Comparison of ENCODE assay signal across 16 cellular contexts in genomic region chr10:62749104-62749683, GRCh38. TPM values are rescaled to one million over a fixed set of nuclear protein-coding genes. Genes with fewer than 3 reads are reported as not detected.
DNase-seq lines count a peak whose midpoint lies in the region; ATAC-seq lines count a peak whose summit lies in the region.
"Had no signal": no experiment of that assay in that cellular context is flagged by ENCODE, and none has a peak within 500 bp of the region (broad histone marks: within the 10 kb centered on the region; RNA-seq: fewer than 3 reads in every experiment).

No MANE protein-coding gene starts in this region.

- CTCF ChIA-PET in activated naive CD4-positive, alpha-beta T cell treated with anti-CD3 and anti-CD28 coated beads for 36 hours (lab: Charles Lee) = interaction anchor here (0.9 to 2.4 kb wide), 13 partner anchors 10 to 156 kb away, joined by 3 to 18 read pairs (median 4); partner anchors contain the start of genes ADO and EGR2
- CTCF ChIA-PET in activated naive CD4-positive, alpha-beta T cell treated with anti-CD3 and anti-CD28 coated beads, Interleukin-2, amount 10 ng/mL, durations not matched to agents 7 days and 5 days (lab: Charles Lee) = interaction anchor here (1.4 kb wide), 1 partner anchor 17 kb away, joined by 3 read pairs; no protein-coding TSS in a partner anchor

- no peak overlapping the region for H3K4me3 Mint-ChIP-seq in activated naive CD4-positive, alpha-beta T cell treated with anti-CD3 and anti-CD28 coated beads for 36 hours
- H3K4me3 Mint-ChIP-seq in activated naive CD4-positive, alpha-beta T cell treated with anti-CD3 and anti-CD28 coated beads, Interleukin-2, amount 10 ng/mL, durations not matched to agents 7 days and 5 days = no peak overlapping the region
- peak overlapping the region; percentile 71 for H3K4me3 Mint-ChIP-seq in activated T-helper 17 cell treated with anti-CD3 and anti-CD28 coated beads, Interleukin-2, amount 50 U/mL, for 72 hours
- H3K4me3 Mint-ChIP-seq: activated CD4-positive, alpha-beta T cell treated with anti-CD3 and anti-CD28 coated beads, Interleukin-2, amount 10 ng/mL, durations not matched to agents 7 days and 5 days had no signal

- H3K27ac Mint-ChIP-seq in activated naive CD4-positive, alpha-beta T cell treated with anti-CD3 and anti-CD28 coated beads for 36 hours = peak overlapping the region; percentile 82
- H3K27ac Mint-ChIP-seq in activated naive CD4-positive, alpha-beta T cell treated with anti-CD3 and anti-CD28 coated beads, Interleukin-2, amount 10 ng/mL, durations not matched to agents 7 days and 5 days = no peak overlapping the region
- peak overlapping the region; percentile 85 for H3K27ac Mint-ChIP-seq in activated T-helper 17 cell treated with anti-CD3 and anti-CD28 coated beads, Interleukin-2, amount 50 U/mL, for 72 hours
- H3K27ac Mint-ChIP-seq: activated CD4-positive, alpha-beta T cell treated with anti-CD3 and anti-CD28 coated beads, Interleukin-2, amount 10 ng/mL, durations not matched to agents 7 days and 5 days had no signal

- intact Hi-C loops in activated naive CD4-positive, alpha-beta T cell treated with anti-CD3 and anti-CD28 coated beads for 36 hours (cut with micrococcal nuclease) = loop anchor here (1.0 kb wide), 5 partner anchors 16 to 112 kb away; partner anchors contain the start of gene EGR2
- intact Hi-C loops in sciatic nerve (cut with DNase I) = no loop called here

- no peaks in the 10 kb centered on the region for H3K9me3 Mint-ChIP-seq in activated naive CD4-positive, alpha-beta T cell treated with anti-CD3 and anti-CD28 coated beads for 36 hours
- no peaks in the 10 kb centered on the region for H3K9me3 Mint-ChIP-seq in activated naive CD4-positive, alpha-beta T cell treated with anti-CD3 and anti-CD28 coated beads, Interleukin-2, amount 10 ng/mL, durations not matched to agents 7 days and 5 days
- H3K9me3 Mint-ChIP-seq in activated T-helper 17 cell treated with anti-CD3 and anti-CD28 coated beads, Interleukin-2, amount 50 U/mL, for 72 hours = no peaks in the 10 kb centered on the region

- DNase-seq in activated naive CD4-positive, alpha-beta T cell treated with anti-CD3 and anti-CD28 coated beads for 36 hours = peak; percentile 17
- no peak for DNase-seq in activated naive CD4-positive, alpha-beta T cell treated with anti-CD3 and anti-CD28 coated beads, Interleukin-2, amount 10 ng/mL, durations not matched to agents 7 days and 5 days
- DNase-seq in stimulated activated naive CD8-positive, alpha-beta T cell treated with anti-CD3 and anti-CD28 coated beads, Interleukin-15, Interleukin-2, amounts not matched to agents 100 U/mL and 50 U/mL, for 24 hours = no peak
- DNase-seq in T1000 (lab: John Stamatoyannopoulos, UW) (no peak), sciatic nerve (ENCODE audit: low spot score) (no peak)
- DNase-seq: activated CD4-positive, alpha-beta T cell treated with anti-CD3 and anti-CD28 coated beads, Interleukin-2, amount 10 ng/mL, durations not matched to agents 7 days and 5 days; DMS79; heart left ventricle; left ventricle myocardium inferior; NCI-H1092 treated with DMSO at 0.1 percent for 48 hours; NCI-H2029; upper lobe of right lung had no signal

- ATAC-seq in HG02870 (IDR thresholded peaks at IDR 0.05; ENCODE audit: unreplicated experiment) = peak; percentile 49
- peak; percentile 79 for ATAC-seq in activated T-helper 17 cell treated with anti-CD3 and anti-CD28 coated beads, Interleukin-2, amount 50 U/mL, for 72 hours (replicated peaks)
- ATAC-seq in stimulated activated naive CD8-positive, alpha-beta T cell treated with anti-CD3 and anti-CD28 coated beads, Interleukin-15, Interleukin-2, amounts not matched to agents 100 U/mL and 50 U/mL, for 24 hours = peak; percentile 89
- no peak for ATAC-seq in GM18868 (IDR thresholded peaks at IDR 0.05; ENCODE audit: unreplicated experiment)
- no peak for ATAC-seq in sciatic nerve
- ATAC-seq: HCT116, heart left ventricle, upper lobe of right lung had no signal

- no peaks in the 10 kb centered on the region for H3K27me3 Mint-ChIP-seq in activated naive CD4-positive, alpha-beta T cell treated with anti-CD3 and anti-CD28 coated beads for 36 hours (ENCODE audit: low read depth)
- H3K27me3 Mint-ChIP-seq in activated naive CD4-positive, alpha-beta T cell treated with anti-CD3 and anti-CD28 coated beads, Interleukin-2, amount 10 ng/mL, durations not matched to agents 7 days and 5 days = no peaks in the 10 kb centered on the region
- no peaks in the 10 kb centered on the region for H3K27me3 Mint-ChIP-seq in activated T-helper 17 cell treated with anti-CD3 and anti-CD28 coated beads, Interleukin-2, amount 50 U/mL, for 72 hours
- H3K27me3 Mint-ChIP-seq: activated CD4-positive, alpha-beta T cell treated with anti-CD3 and anti-CD28 coated beads, Interleukin-2, amount 10 ng/mL, durations not matched to agents 7 days and 5 days had no signal

- no peaks in the 10 kb centered on the region for H3K36me3 Mint-ChIP-seq in activated naive CD4-positive, alpha-beta T cell treated with anti-CD3 and anti-CD28 coated beads for 36 hours (ENCODE audit: low read depth)
- no peaks in the 10 kb centered on the region for H3K36me3 Mint-ChIP-seq in activated naive CD4-positive, alpha-beta T cell treated with anti-CD3 and anti-CD28 coated beads, Interleukin-2, amount 10 ng/mL, durations not matched to agents 7 days and 5 days
- no peaks in the 10 kb centered on the region for H3K36me3 Mint-ChIP-seq in activated T-helper 17 cell treated with anti-CD3 and anti-CD28 coated beads, Interleukin-2, amount 50 U/mL, for 72 hours (ENCODE audit: low read depth)

- H3K4me1 Mint-ChIP-seq in activated naive CD4-positive, alpha-beta T cell treated with anti-CD3 and anti-CD28 coated beads for 36 hours (ENCODE audit: low read depth) = peaks cover 26% of the 10 kb centered on the region
- peaks cover 14% of the 10 kb centered on the region for H3K4me1 Mint-ChIP-seq in activated naive CD4-positive, alpha-beta T cell treated with anti-CD3 and anti-CD28 coated beads, Interleukin-2, amount 10 ng/mL, durations not matched to agents 7 days and 5 days
- peaks cover 12% of the 10 kb centered on the region for H3K4me1 Mint-ChIP-seq in activated T-helper 17 cell treated with anti-CD3 and anti-CD28 coated beads, Interleukin-2, amount 50 U/mL, for 72 hours

RNA-seq across cellular contexts. Expression of gene ADO, which starts 55.3 kb away (rescaled TPM):
- 10 to 100 TPM; 24.9 to 26.2 TPM for total RNA-seq in activated naive CD4-positive, alpha-beta T cell treated with anti-CD3 and anti-CD28 coated beads for 36 hours
- 10 to 100 TPM; 11.5 to 15.4 TPM for total RNA-seq in activated T-helper 17 cell treated with anti-CD3 and anti-CD28 coated beads, Interleukin-2, amount 50 U/mL, for 72 hours
- total RNA-seq in sciatic nerve = 35.1 TPM

Comparison
In these comparisons a context has a peak if more than half of its experiments do, and no peak if none do; other contexts are left out.
1. ATAC-seq: peak in HG02870 (single experiment), activated T-helper 17 cell treated with anti-CD3 and anti-CD28 coated beads, Interleukin-2, amount 50 U/mL, for 72 hours (single experiment) and stimulated activated naive CD8-positive, alpha-beta T cell treated with anti-CD3 and anti-CD28 coated beads, Interleukin-15, Interleukin-2, amounts not matched to agents 100 U/mL and 50 U/mL, for 24 hours (single experiment); none in GM18868 (single experiment) and sciatic nerve (single experiment).